ENCODE assay signal across 8 cellular contexts in the genomic region with DNA sequence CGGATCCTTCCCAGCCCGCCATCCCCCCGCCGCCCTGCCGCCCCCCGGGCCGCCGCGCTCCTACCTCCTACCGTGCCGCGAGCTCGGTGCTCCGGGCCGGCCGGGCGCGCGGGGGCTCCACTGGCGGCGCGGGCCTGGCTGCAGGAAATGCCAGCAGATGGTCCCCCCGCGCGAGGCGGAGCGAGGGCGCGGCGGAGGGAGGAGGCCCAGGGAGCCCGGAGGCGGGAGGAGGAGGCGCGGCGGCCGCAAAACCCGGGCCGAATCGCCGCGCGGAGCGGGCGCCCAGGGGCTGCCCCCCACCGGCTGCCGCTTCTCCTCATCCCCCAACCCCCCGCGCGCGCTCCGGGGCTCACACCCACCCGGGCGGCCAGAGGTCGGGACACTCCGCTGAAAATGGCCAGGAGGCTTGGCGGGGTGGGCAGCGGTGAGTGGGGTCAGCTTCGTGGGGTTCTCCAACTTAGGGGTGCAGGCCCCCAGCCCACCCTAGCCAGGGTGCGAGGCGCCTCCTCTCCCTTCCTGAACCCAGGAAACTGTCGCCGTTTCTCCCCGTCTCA. TPM values are rescaled to one million over a fixed set of nuclear protein-coding genes. Genes with fewer than 3 reads are reported as not detected.
DNase-seq lines count a peak whose midpoint lies in the region; ATAC-seq, FAIRE-seq and TF ChIP-seq lines count a peak whose summit lies in the region.

A gene with protein sequence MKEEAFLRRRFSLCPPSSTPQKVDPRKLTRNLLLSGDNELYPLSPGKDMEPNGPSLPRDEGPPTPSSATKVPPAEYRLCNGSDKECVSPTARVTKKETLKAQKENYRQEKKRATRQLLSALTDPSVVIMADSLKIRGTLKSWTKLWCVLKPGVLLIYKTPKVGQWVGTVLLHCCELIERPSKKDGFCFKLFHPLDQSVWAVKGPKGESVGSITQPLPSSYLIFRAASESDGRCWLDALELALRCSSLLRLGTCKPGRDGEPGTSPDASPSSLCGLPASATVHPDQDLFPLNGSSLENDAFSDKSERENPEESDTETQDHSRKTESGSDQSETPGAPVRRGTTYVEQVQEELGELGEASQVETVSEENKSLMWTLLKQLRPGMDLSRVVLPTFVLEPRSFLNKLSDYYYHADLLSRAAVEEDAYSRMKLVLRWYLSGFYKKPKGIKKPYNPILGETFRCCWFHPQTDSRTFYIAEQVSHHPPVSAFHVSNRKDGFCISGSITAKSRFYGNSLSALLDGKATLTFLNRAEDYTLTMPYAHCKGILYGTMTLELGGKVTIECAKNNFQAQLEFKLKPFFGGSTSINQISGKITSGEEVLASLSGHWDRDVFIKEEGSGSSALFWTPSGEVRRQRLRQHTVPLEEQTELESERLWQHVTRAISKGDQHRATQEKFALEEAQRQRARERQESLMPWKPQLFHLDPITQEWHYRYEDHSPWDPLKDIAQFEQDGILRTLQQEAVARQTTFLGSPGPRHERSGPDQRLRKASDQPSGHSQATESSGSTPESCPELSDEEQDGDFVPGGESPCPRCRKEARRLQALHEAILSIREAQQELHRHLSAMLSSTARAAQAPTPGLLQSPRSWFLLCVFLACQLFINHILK (minus strand): TSS at position 159 of the 554 bp plus-strand sequence. CDS start 36,162 bp downstream, outside the sequence.

- TF ChIP-seq CTCF in H1 (IDR thresholded peaks at IDR 0.05; ENCODE audit: control extremely low read depth in 1 of 3, insufficient read depth in 1 of 3, low read depth in 1 of 3, low read length in 3 of 3) (no peak), lower lobe of right lung (IDR thresholded peaks at IDR 0.05) (no peak)

- H2BK20ac ChIP-seq in H1 (ENCODE audit: low read length) = 0 out of 2 replicates have a peak within 1 kb of the TSS, but pooled peaks have one; percentile 6

- H2BK12ac ChIP-seq in H1 (ENCODE audit: low read depth, low read length) = peak within 1 kb of the TSS; percentile 97; the same call in 1 of the 2 replicates

- H3K9me3 ChIP-seq in H1 (ENCODE audit: insufficient read depth in 2 of 2, low read depth in 1 of 2, low read length in 1 of 2) (no peaks in the 10 kb centered on the region), lower lobe of right lung (no peaks in the 10 kb centered on the region)

- intact Hi-C loops in lower lobe of right lung (cut with DNase I) = no loop called here

- H3K9ac ChIP-seq in H1 (replicated peaks in 1 of 4; ENCODE audit: extremely low read depth in 1 of 4, low read depth in 3 of 4, low read length in 3 of 4) = no peak within 1 kb of the TSS; a peak in 2 of 7 replicates

- peak within 1 kb of the TSS; percentile 48 for H3K18ac ChIP-seq in H1 (ENCODE audit: extremely low read depth, low read length)

- TF ChIP-seq RAD21 in H1 (IDR thresholded peaks at IDR 0.05 in 1 of 2, conservative IDR thresholded peaks at IDR 0.05 in 1 of 2; ENCODE audit: low read depth in 2 of 2, low read length in 2 of 2) = no peak

- peaks cover 5 to 35% (median 22%) of the 10 kb centered on the region in 4 experiments for H3K4me1 ChIP-seq in H1 (replicated peaks in 1 of 4; ENCODE audit: control insufficient read depth in 3 of 4, insufficient read depth in 4 of 4, low read length in 3 of 4)
- peaks cover 49% of the 10 kb centered on the region for H3K4me1 ChIP-seq in lower lobe of right lung

- POLR2A ChIA-PET in H1 (lab: Charles Lee; ENCODE audit: partially characterized antibody) = interaction anchor here (1.2 to 1.3 kb wide), 2 partner anchors 29 to 30 kb away, joined by 3 read pairs; no protein-coding TSS in a partner anchor

- ATAC-seq in lower lobe of right lung (peak; percentile 64 to 79), GM19023 (IDR thresholded peaks at IDR 0.05; ENCODE audit: unreplicated experiment) (no peak)

- H4K91ac ChIP-seq in H1 (replicated peaks; ENCODE audit: insufficient read length, low read length) = no peak within 1 kb of the TSS

- peaks cover 0 to 7% of the 10 kb centered on the region in 2 experiments for H4K20me1 ChIP-seq in H1 (replicated peaks in 1 of 2; ENCODE audit: control insufficient read depth in 1 of 2, insufficient read depth in 2 of 2, low read length in 2 of 2)

- H3K27me3 ChIP-seq in H1 (replicated peaks in 1 of 4; ENCODE audit: control insufficient read depth in 3 of 4, extremely low read depth in 1 of 4, insufficient read depth in 3 of 4, low read length in 3 of 4) = peaks cover 0 to 47% (median 21%) of the 10 kb centered on the region in 4 experiments; a peak in 6 of 7 replicates
- H3K27me3 ChIP-seq in lower lobe of right lung (ENCODE audit: low read depth) = peaks cover 3% of the 10 kb centered on the region

- no peak within 1 kb of the TSS for H2AFZ ChIP-seq in H1 (ENCODE audit: low read length)

- FAIRE-seq in H1 (lab: Jason Lieb, UNC) = no peak

- H3K79me2 ChIP-seq in H1 (ENCODE audit: control insufficient read depth in 1 of 2, insufficient read depth in 2 of 2, low read length in 2 of 2) = no peaks in the 10 kb centered on the region; a peak in 1 of 4 replicates

- H3K4ac ChIP-seq in H1 (replicated peaks; ENCODE audit: insufficient read length, low read depth, low read length) = no peak within 1 kb of the TSS

- no peak within 1 kb of the TSS for H2AK5ac ChIP-seq in H1 (ENCODE audit: low read depth, low read length)

- H3K79me1 ChIP-seq in H1 (ENCODE audit: low read depth, low read length) = no peaks in the 10 kb centered on the region; the same call in 1 of the 2 replicates

- H3K4me3 ChIP-seq in H1 (ENCODE audit: extremely low read depth in 1 of 4, insufficient read depth in 2 of 4, low read depth in 3 of 4, low read length in 4 of 4) (peak within 1 kb of the TSS; percentile 49 to 68 (median 54)), lower lobe of right lung (peak within 1 kb of the TSS; percentile 84)

- H3K36me3 ChIP-seq in H1 (ENCODE audit: control insufficient read depth in 2 of 4, insufficient read depth in 4 of 4, low read length in 3 of 4) = no peaks in the 10 kb centered on the region
- H3K36me3 ChIP-seq in lower lobe of right lung = no peaks in the 10 kb centered on the region

- peak within 1 kb of the TSS; percentile 95; the same call in 1 of the 2 replicates for H2BK15ac ChIP-seq in H1 (ENCODE audit: low read length)

- peak within 1 kb of the TSS; percentile 28; the same call in 1 of the 2 replicates for H4K8ac ChIP-seq in H1 (ENCODE audit: extremely low read depth, insufficient read depth, low read length)

- 16% methylated on average over 14 of the region's 63 CpGs; no CpG with 5 or more reads in 1 of the 2 experiments for WGBS in H1 (ENCODE audit: extremely low coverage in 1 of 2, insufficient coverage in 1 of 2, insufficient read length in 1 of 2, insufficient replicate concordance in 2 of 2, low coverage in 1 of 2, low lambda C conversion rate in 2 of 2, missing lambda C conversion rate in 1 of 2), 2 experiments

- peaks cover 15% of the 10 kb centered on the region for H3K23me2 ChIP-seq in H1 (ENCODE audit: low read depth, low read length)

- H3K56ac ChIP-seq in H1 (replicated peaks; ENCODE audit: insufficient read length, low read depth, low read length) = no peak within 1 kb of the TSS

- H2BK120ac ChIP-seq in H1 (replicated peaks; ENCODE audit: low read depth, low read length) = no peak within 1 kb of the TSS

- H3K27ac ChIP-seq in H1 (ENCODE audit: low read depth, low read length) (no peak within 1 kb of the TSS), lower lobe of right lung (peak within 1 kb of the TSS; percentile 73)

- TF ChIP-seq POLR2A in H1 (IDR thresholded peaks at IDR 0.05; ENCODE audit: control extremely low read depth in 1 of 2, low read depth in 2 of 2, low read length in 2 of 2) = no peak

- H4K5ac ChIP-seq in H1 (ENCODE audit: insufficient read length, low read depth, low read length) = no peak within 1 kb of the TSS

- TF ChIP-seq EP300 in H1 (IDR thresholded peaks at IDR 0.05; ENCODE audit: borderline replicate concordance in 1 of 2, low read depth in 2 of 2, low read length in 2 of 2) = no peak

- peak within 1 kb of the TSS; percentile 89 to 99 for H3K4me2 ChIP-seq in H1 (ENCODE audit: insufficient read depth in 1 of 2, low read depth in 2 of 2, low read length in 2 of 2)

- no peak within 1 kb of the TSS for H3K14ac ChIP-seq in H1 (ENCODE audit: insufficient read length)

- no peak within 1 kb of the TSS for H3K23ac ChIP-seq in H1 (ENCODE audit: insufficient read length)

- peak; percentile 37 for DNase-seq in COR-L47 (lab: John Stamatoyannopoulos, UW)
- peak; percentile 11 for DNase-seq in NCI-H146 treated with DMSO at 0.1 percent for 48 hours (lab: John Stamatoyannopoulos, UW; ENCODE audit: unreplicated experiment)
- DNase-seq in activated CD8-positive, alpha-beta memory T cell treated with anti-CD3 and anti-CD28 coated beads for 24 hours = peak; percentile 81
- no peak for DNase-seq in H1 (ENCODE audit: low read depth in 1 of 2, low spot score in 2 of 2)
- peak; percentile 83 for DNase-seq in lower lobe of right lung
- peak; percentile 30 to 56 for DNase-seq in stimulated activated CD4-positive, alpha-beta T cell treated with anti-CD3 and anti-CD28 coated beads, Interleukin-4, amount 100 ng/mL, for 4 hours
- no peak for DNase-seq in GM19240 (ENCODE audit: insufficient read length, low spot score)

- no peak within 1 kb of the TSS for H2BK5ac ChIP-seq in H1 (ENCODE audit: low read depth, low read length)

- CTCF ChIA-PET in H1 (lab: Charles Lee; ENCODE audit: partially characterized antibody) = interaction anchor here (0.6 to 1.2 kb wide), 4 partner anchors 12 to 74 kb away, joined by 3 to 4 read pairs (median 3); no protein-coding TSS in a partner anchor

TF ChIP-seq in H1, 55 proteins besides CTCF, POLR2A, EP300 and RAD21 (continues in another document):
- no peak for TF ChIP-seq SP2 (IDR thresholded peaks at IDR 0.05; ENCODE audit: low read length)
- no peak for TF ChIP-seq POLR2AphosphoS5 (IDR thresholded peaks at IDR 0.05; ENCODE audit: low read depth, low read length)
- TF ChIP-seq CEBPB (IDR thresholded peaks at IDR 0.05; ENCODE audit: low read depth, low read length) = no peak
- TF ChIP-seq SP1 (IDR thresholded peaks at IDR 0.05; ENCODE audit: low read depth, low read length) = peak; percentile 41; the same call in 1 of the 2 replicates
- peak; percentile 9 for TF ChIP-seq ASH2L (IDR thresholded peaks at IDR 0.05; ENCODE audit: low read length)
- TF ChIP-seq SAP30 (IDR thresholded peaks at IDR 0.05; ENCODE audit: insufficient read depth, insufficient replicate concordance, low read length) = no peak
- no peak for TF ChIP-seq YY1 (IDR thresholded peaks at IDR 0.05; ENCODE audit: low read depth, low read length)

RNA-seq across cellular contexts. Expression of the gene that starts here (rescaled TPM):
- total RNA-seq in H1 (2021; fragmentation: NEBNext Ultra II Directional; extraction: Animal tissue kit (Norgen Biotek cat#: 25700)) = 7.9 and 9.9 TPM in 2 replicates
- 3.4 and 6.0 TPM in 2 replicates for polyA plus RNA-seq in H1 (2011; rRNA removed)
- 5.8 TPM for polyA plus RNA-seq in H1 (2011; cell fraction: cytosol; rRNA removed)
- 19.5 TPM for polyA plus RNA-seq in H1 (2011; cell fraction: nucleus; rRNA removed)
- 3.8 to 7.3 TPM (median 6.6 TPM) in 4 replicates for polyA plus RNA-seq in H1 (2012, experiment 1 of 2)
- polyA plus RNA-seq in H1 (2012, experiment 2 of 2) = 4.9 TPM
- polyA plus RNA-seq in H1 (2013, experiment 1 of 2) = 3.3 TPM
- 2.9 TPM for polyA plus RNA-seq in H1 (2013, experiment 2 of 2)
- polyA minus RNA-seq in H1 (2011; rRNA and poly(A)+ RNA removed) = 4.3 and 5.5 TPM in 2 replicates
- polyA minus RNA-seq in H1 (2011; cell fraction: cytosol; rRNA and poly(A)+ RNA removed) = 9.7 TPM
- polyA minus RNA-seq in H1 (2011; cell fraction: nucleus; rRNA and poly(A)+ RNA removed) = 13.0 TPM
- total RNA-seq in lower lobe of right lung = 46.2 TPM

Comparison
In these comparisons a context has a peak if more than half of its experiments do, and no peak if none do; other contexts are left out.
1. DNase-seq: peak in COR-L47 (single experiment), NCI-H146 treated with DMSO at 0.1 percent for 48 hours (single experiment), activated CD8-positive, alpha-beta memory T cell treated with anti-CD3 and anti-CD28 coated beads for 24 hours (single experiment), lower lobe of right lung (single experiment) and stimulated activated CD4-positive, alpha-beta T cell treated with anti-CD3 and anti-CD28 coated beads, Interleukin-4, amount 100 ng/mL, for 4 hours (2 of 2); none in H1 (0 of 2) and GM19240 (single experiment).